ENCODE assay signal across 3 cellular contexts in genomic region chr15:98403169-98403568, GRCh38.
"Had no signal": no experiment of that assay in that cellular context is flagged by ENCODE, and none has a peak within 500 bp of the region (broad histone marks: within the 10 kb centered on the region; RNA-seq: fewer than 3 reads in every experiment).

No MANE protein-coding gene starts in this region.

- ATAC-seq: GM12878 had no signal

- H3K4me3 ChIP-seq: GM12878 had no signal

- DNase-seq: GDM1, GF-D8 had no signal
